Comparison of ENCODE assay signal across 9 cellular contexts in the genomic region with DNA sequence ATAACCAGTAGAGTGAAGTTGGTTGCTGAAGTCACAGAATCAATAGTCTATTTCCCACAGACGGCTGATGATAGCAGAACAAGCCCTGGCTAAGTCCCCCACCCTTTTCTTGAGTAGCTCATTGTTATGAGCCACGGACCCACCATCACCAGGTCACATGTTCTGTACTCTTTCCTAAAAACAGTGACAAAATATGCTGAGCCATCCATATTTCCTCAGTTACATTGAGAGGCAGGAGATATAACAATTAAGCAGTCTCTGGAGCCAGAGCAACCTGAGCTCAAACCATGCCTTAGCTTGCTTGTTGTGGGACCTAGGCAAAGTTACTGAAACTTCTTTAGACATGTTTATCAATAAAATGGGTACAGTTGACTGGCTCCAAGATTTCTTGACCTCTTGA. TPM values are rescaled to one million over a fixed set of nuclear protein-coding genes. Genes with fewer than 3 reads are reported as not detected.
"Had no signal": no experiment of that assay in that cellular context is flagged by ENCODE, and none has a peak within 500 bp of the region (broad histone marks: within the 10 kb centered on the region; RNA-seq: fewer than 3 reads in every experiment).

No MANE protein-coding gene starts in this region.

- DNase-seq: GDM1, GF-D8 had no signal

- H3K4me3 ChIP-seq: GM12878 had no signal

- ATAC-seq: GM12878 had no signal

- FAIRE-seq: G401.6, GM12878, GM12891, GM12892, GM18507, GM19239 had no signal

RNA-seq across cellular contexts. Expression of gene NOX1, which starts 56.8 kb away (rescaled TPM):
- total RNA-seq: G401, GM12878 had no signal
